In genomic region chr19:8526345-8527062, GRCh38 we compare ENCODE assay signal across 8 cellular contexts. TPM values are rescaled to one million over a fixed set of nuclear protein-coding genes. Genes with fewer than 3 reads are reported as not detected.
DNase-seq lines count a peak whose midpoint lies in the region; TF ChIP-seq lines count a peak whose summit lies in the region.

No MANE protein-coding gene starts in this region.

- H3K27me3 ChIP-seq in SJSA1 (replicated peaks) (no peaks in the 10 kb centered on the region), fibroblast of lung (ENCODE audit: control insufficient read depth, insufficient read depth, low read length) (no peaks in the 10 kb centered on the region), mucosa of rectum (ENCODE audit: control insufficient read depth in 2 of 2, insufficient read depth in 2 of 2, low read length in 2 of 2) (no peaks in the 10 kb centered on the region), uterus (no peaks in the 10 kb centered on the region)

- no peaks in the 10 kb centered on the region for H3K27me3 Mint-ChIP-seq in activated CD4-positive, alpha-beta T cell treated with anti-CD3 and anti-CD28 coated beads, Interleukin-2, amount 10 ng/mL, durations not matched to agents 24 days and 14 days
- H3K27me3 Mint-ChIP-seq in activated CD4-positive, alpha-beta T cell treated with anti-CD3 and anti-CD28 coated beads, Interleukin-2, amount 10 ng/mL, durations not matched to agents 7 days and 5 days = no peaks in the 10 kb centered on the region
- H3K27me3 Mint-ChIP-seq in activated T-cell treated with anti-CD3 and anti-CD28 coated beads, Interleukin-2, amount 50 U/mL, for 24 hours = no peaks in the 10 kb centered on the region

- H3K4me3 ChIP-seq in SJSA1 (peak overlapping the region; percentile 54), fibroblast of lung (replicated peaks in 1 of 4; ENCODE audit: control extremely low read depth in 1 of 4, insufficient read depth in 1 of 4, low read depth in 3 of 4, low read length in 4 of 4) (peak overlapping the region; percentile 70 to 83 (median 77)), mucosa of rectum (ENCODE audit: low read length in 2 of 2) (peak overlapping the region; percentile 74 to 79), uterus (peak overlapping the region; percentile 39 to 69)

- TF ChIP-seq CTCF in fibroblast of lung (conservative IDR thresholded peaks at IDR 0.05 in 1 of 2, IDR thresholded peaks at IDR 0.05 in 1 of 2; ENCODE audit: low read depth in 1 of 2, low read length in 2 of 2) (no peak), uterus (IDR thresholded peaks at IDR 0.05) (no peak)

- POLR2A ChIA-PET in activated CD4-positive, alpha-beta T cell treated with anti-CD3 and anti-CD28 coated beads, Interleukin-2, amount 10 ng/mL, durations not matched to agents 7 days and 5 days (lab: Charles Lee) = no interaction called here

- peak overlapping the region; percentile 22 for H3K27ac Mint-ChIP-seq in activated CD4-positive, alpha-beta T cell treated with anti-CD3 and anti-CD28 coated beads, Interleukin-2, amount 10 ng/mL, durations not matched to agents 24 days and 14 days
- H3K27ac Mint-ChIP-seq in activated CD4-positive, alpha-beta T cell treated with anti-CD3 and anti-CD28 coated beads, Interleukin-2, amount 10 ng/mL, durations not matched to agents 7 days and 5 days = no peak overlapping the region
- H3K27ac Mint-ChIP-seq in activated T-cell treated with anti-CD3 and anti-CD28 coated beads, Interleukin-2, amount 50 U/mL, for 24 hours = no peak overlapping the region

- peak overlapping the region; percentile 89 for H3K4me2 ChIP-seq in fibroblast of lung (ENCODE audit: extremely low read depth, insufficient read depth, low read length)

- peak; percentile 3 to 64 for TF ChIP-seq POLR2A in uterus (IDR thresholded peaks at IDR 0.05)

- H2AFZ ChIP-seq in fibroblast of lung (ENCODE audit: low read length) = peak overlapping the region; percentile 80

- no peaks in the 10 kb centered on the region for H3K9me3 ChIP-seq in SJSA1 (replicated peaks)
- H3K9me3 ChIP-seq in fibroblast of lung (ENCODE audit: control insufficient read depth, insufficient read depth, low read depth, low read length) = no peaks in the 10 kb centered on the region
- no peaks in the 10 kb centered on the region for H3K9me3 ChIP-seq in mucosa of rectum (ENCODE audit: control insufficient read depth in 2 of 2, low read length in 2 of 2)
- H3K9me3 ChIP-seq in uterus = no peaks in the 10 kb centered on the region

- CTCF ChIA-PET in activated CD4-positive, alpha-beta T cell treated with anti-CD3 and anti-CD28 coated beads, Interleukin-2, amount 10 ng/mL, durations not matched to agents 7 days and 5 days (lab: Charles Lee) = interaction anchor here (1.0 kb wide), 1 partner anchor 8 kb away, joined by 3 read pairs; no protein-coding TSS in a partner anchor

- no peak for DNase-seq in activated CD4-positive, alpha-beta T cell treated with anti-CD3 and anti-CD28 coated beads, Interleukin-2, amount 10 ng/mL, durations not matched to agents 24 days and 14 days
- no peak for DNase-seq in activated CD4-positive, alpha-beta T cell treated with anti-CD3 and anti-CD28 coated beads, Interleukin-2, amount 10 ng/mL, durations not matched to agents 7 days and 5 days
- DNase-seq in SJSA1 (ENCODE audit: low read depth in 1 of 2, low spot score in 2 of 2) (peak; percentile 93 to 96), fibroblast of lung (ENCODE audit: low read depth in 2 of 2) (peak; percentile 90), uterus (peak; percentile 92 to 94), NCI-H748 treated with DMSO at 0.1 percent for 48 hours (lab: John Stamatoyannopoulos, UW) (no peak)
- DNase-seq in activated T-cell treated with anti-CD3 and anti-CD28 coated beads, Interleukin-2, amount 50 U/mL, for 24 hours = no peak

- H3K36me3 Mint-ChIP-seq in activated CD4-positive, alpha-beta T cell treated with anti-CD3 and anti-CD28 coated beads, Interleukin-2, amount 10 ng/mL, durations not matched to agents 24 days and 14 days (ENCODE audit: low read depth) = peaks cover 46% of the 10 kb centered on the region
- peaks cover 55% of the 10 kb centered on the region for H3K36me3 Mint-ChIP-seq in activated CD4-positive, alpha-beta T cell treated with anti-CD3 and anti-CD28 coated beads, Interleukin-2, amount 10 ng/mL, durations not matched to agents 7 days and 5 days (ENCODE audit: low read depth)
- H3K36me3 Mint-ChIP-seq in activated T-cell treated with anti-CD3 and anti-CD28 coated beads, Interleukin-2, amount 50 U/mL, for 24 hours (ENCODE audit: low read depth) = peaks cover 34% of the 10 kb centered on the region

- no peak overlapping the region for H3K4me3 Mint-ChIP-seq in activated CD4-positive, alpha-beta T cell treated with anti-CD3 and anti-CD28 coated beads, Interleukin-2, amount 10 ng/mL, durations not matched to agents 24 days and 14 days
- H3K4me3 Mint-ChIP-seq in activated CD4-positive, alpha-beta T cell treated with anti-CD3 and anti-CD28 coated beads, Interleukin-2, amount 10 ng/mL, durations not matched to agents 7 days and 5 days = no peak overlapping the region
- H3K4me3 Mint-ChIP-seq in activated T-cell treated with anti-CD3 and anti-CD28 coated beads, Interleukin-2, amount 50 U/mL, for 24 hours = no peak overlapping the region

- H3K36me3 ChIP-seq in SJSA1 (no peaks in the 10 kb centered on the region), fibroblast of lung (ENCODE audit: control insufficient read depth, insufficient read depth, low read length) (no peaks in the 10 kb centered on the region), mucosa of rectum (ENCODE audit: control insufficient read depth in 2 of 2, insufficient read depth in 2 of 2, low read length in 2 of 2) (peaks cover 0 to 20% of the 10 kb centered on the region in 2 donors), uterus (no peaks in the 10 kb centered on the region)

- peaks cover 6% of the 10 kb centered on the region for H3K4me1 Mint-ChIP-seq in activated CD4-positive, alpha-beta T cell treated with anti-CD3 and anti-CD28 coated beads, Interleukin-2, amount 10 ng/mL, durations not matched to agents 24 days and 14 days
- peaks cover 3% of the 10 kb centered on the region for H3K4me1 Mint-ChIP-seq in activated CD4-positive, alpha-beta T cell treated with anti-CD3 and anti-CD28 coated beads, Interleukin-2, amount 10 ng/mL, durations not matched to agents 7 days and 5 days
- peaks cover 7% of the 10 kb centered on the region for H3K4me1 Mint-ChIP-seq in activated T-cell treated with anti-CD3 and anti-CD28 coated beads, Interleukin-2, amount 50 U/mL, for 24 hours (ENCODE audit: low read depth)

- H3K79me2 ChIP-seq in fibroblast of lung (ENCODE audit: control insufficient read depth, insufficient read depth, low read length) = no peaks in the 10 kb centered on the region

- peak overlapping the region; percentile 85 for H3K27ac ChIP-seq in SJSA1
- H3K27ac ChIP-seq in fibroblast of lung (ENCODE audit: insufficient read depth, low read length) = peak overlapping the region; percentile 82
- H3K27ac ChIP-seq in mucosa of rectum (ENCODE audit: low read depth in 2 of 2, low read length in 2 of 2) = peak overlapping the region; percentile 87 to 90
- H3K27ac ChIP-seq in uterus = peak overlapping the region; percentile 92 to 96

- intact Hi-C loops in activated CD4-positive, alpha-beta T cell treated with anti-CD3 and anti-CD28 coated beads, Interleukin-2, amount 10 ng/mL, durations not matched to agents 24 days and 14 days (cut with micrococcal nuclease) = no loop called here
- intact Hi-C loops in uterus (cut with DNase I; ENCODE audit: low total_unique reads) = no loop called here

- H3K4me1 ChIP-seq in SJSA1 (replicated peaks) = peaks cover 12% of the 10 kb centered on the region
- H3K4me1 ChIP-seq in fibroblast of lung (ENCODE audit: control insufficient read depth, extremely low read depth, insufficient read depth, low read length) = peaks cover 2% of the 10 kb centered on the region
- peaks cover 11% of the 10 kb centered on the region in 2 donors for H3K4me1 ChIP-seq in mucosa of rectum (ENCODE audit: control insufficient read depth in 2 of 2, insufficient read depth in 2 of 2, low read length in 2 of 2)
- H3K4me1 ChIP-seq in uterus = no peaks in the 10 kb centered on the region

- no peaks in the 10 kb centered on the region for H3K9me3 Mint-ChIP-seq in activated CD4-positive, alpha-beta T cell treated with anti-CD3 and anti-CD28 coated beads, Interleukin-2, amount 10 ng/mL, durations not matched to agents 24 days and 14 days
- H3K9me3 Mint-ChIP-seq in activated CD4-positive, alpha-beta T cell treated with anti-CD3 and anti-CD28 coated beads, Interleukin-2, amount 10 ng/mL, durations not matched to agents 7 days and 5 days = no peaks in the 10 kb centered on the region
- no peaks in the 10 kb centered on the region for H3K9me3 Mint-ChIP-seq in activated T-cell treated with anti-CD3 and anti-CD28 coated beads, Interleukin-2, amount 50 U/mL, for 24 hours

- H4K20me1 ChIP-seq in fibroblast of lung (ENCODE audit: control insufficient read depth, extremely low read depth, insufficient read depth, low read length) = no peaks in the 10 kb centered on the region

- H3K9ac ChIP-seq in fibroblast of lung (ENCODE audit: insufficient read depth, low read length) = peak overlapping the region; percentile 72
- H3K9ac ChIP-seq in mucosa of rectum (ENCODE audit: low read depth in 1 of 2, low read length in 2 of 2) = peak overlapping the region; percentile 63 to 92

RNA-seq across cellular contexts. Expression of gene ZNF414, which starts 12.5 kb away (rescaled TPM):
- 18.1 and 25.6 TPM in 2 replicates for total RNA-seq in activated CD4-positive, alpha-beta T cell treated with anti-CD3 and anti-CD28 coated beads, Interleukin-2, amount 10 ng/mL, durations not matched to agents 24 days and 14 days
- total RNA-seq in activated CD4-positive, alpha-beta T cell treated with anti-CD3 and anti-CD28 coated beads, Interleukin-2, amount 10 ng/mL, durations not matched to agents 7 days and 5 days = 10 to 100 TPM; 46.8 to 47.3 TPM
- 0.25 and 5.4 TPM in 2 replicates for total RNA-seq in SJSA1 (2014; rRNA removed; shearing (Covaris generic))
- total RNA-seq in fibroblast of lung = 2.8 and 4.0 TPM in 2 replicates
- 2.9 and 3.4 TPM in 2 replicates for polyA plus RNA-seq in fibroblast of lung
- polyA plus RNA-seq in fibroblast of lung (2012) = 24.1 and 30.1 TPM in 2 replicates
- polyA minus RNA-seq in fibroblast of lung (ENCODE audit: low replicate concordance) = 4.7 and 8.1 TPM in 2 replicates
- 100 to 1,000 TPM in 1 of 4 donors, 10 to 100 TPM in 3; 11.6 to 275 (median 24.4) TPM for total RNA-seq in uterus

RNA-seq across cellular contexts. Expression of gene PRAM1, which starts 24.1 kb away (rescaled TPM):
- total RNA-seq in activated CD4-positive, alpha-beta T cell treated with anti-CD3 and anti-CD28 coated beads, Interleukin-2, amount 10 ng/mL, durations not matched to agents 24 days and 14 days = 0.33 and 0.38 TPM in 2 replicates
- 1 to 10 TPM; 3.8 to 6.7 TPM for total RNA-seq in activated CD4-positive, alpha-beta T cell treated with anti-CD3 and anti-CD28 coated beads, Interleukin-2, amount 10 ng/mL, durations not matched to agents 7 days and 5 days
- total RNA-seq in SJSA1 (2014; rRNA removed; shearing (Covaris generic)) = not detected in 2 replicates
- not detected in 2 replicates for total RNA-seq in fibroblast of lung
- not detected in 2 replicates for polyA plus RNA-seq in fibroblast of lung
- not detected in 2 replicates for polyA plus RNA-seq in fibroblast of lung (2012)
- polyA minus RNA-seq in fibroblast of lung (ENCODE audit: low replicate concordance) = not detected in 2 replicates
- total RNA-seq in uterus = 1 to 10 TPM in 1 of 4 donors, under 1 TPM in 1, not detected in 2; 0.97 to 3.0 TPM

RNA-seq across cellular contexts. Expression of gene MYO1F, which starts 50.7 kb away (rescaled TPM):
- 33.0 and 37.9 TPM in 2 replicates for total RNA-seq in activated CD4-positive, alpha-beta T cell treated with anti-CD3 and anti-CD28 coated beads, Interleukin-2, amount 10 ng/mL, durations not matched to agents 24 days and 14 days
- 100 to 1,000 TPM; 359 to 366 TPM for total RNA-seq in activated CD4-positive, alpha-beta T cell treated with anti-CD3 and anti-CD28 coated beads, Interleukin-2, amount 10 ng/mL, durations not matched to agents 7 days and 5 days
- total RNA-seq in SJSA1 (2014; rRNA removed; shearing (Covaris generic)) = 0.37 and 0.94 TPM in 2 replicates
- total RNA-seq in fibroblast of lung = under 0.01 and 0.17 TPM in 2 replicates
- polyA plus RNA-seq in fibroblast of lung = 0.03 and 0.08 TPM in 2 replicates
- 0.67 and 0.83 TPM in 2 replicates for polyA plus RNA-seq in fibroblast of lung (2012)
- 1.5 TPM in 1 of 2 replicates, not detected in the other for polyA minus RNA-seq in fibroblast of lung (ENCODE audit: low replicate concordance)
- 10 to 100 TPM in 1 of 4 donors, 1 to 10 TPM in 3; 4.1 to 45.9 (median 7.5) TPM for total RNA-seq in uterus

Comparison
In these comparisons a context has a peak if more than half of its experiments do, and no peak if none do; other contexts are left out.
1. DNase-seq: peak in SJSA1 (2 of 2), fibroblast of lung (2 of 2) and uterus (2 of 2); none in activated CD4-positive, alpha-beta T cell treated with anti-CD3 and anti-CD28 coated beads, Interleukin-2, amount 10 ng/mL, durations not matched to agents 24 days and 14 days (single experiment), activated CD4-positive, alpha-beta T cell treated with anti-CD3 and anti-CD28 coated beads, Interleukin-2, amount 10 ng/mL, durations not matched to agents 7 days and 5 days (single experiment), NCI-H748 treated with DMSO at 0.1 percent for 48 hours (single experiment) and activated T-cell treated with anti-CD3 and anti-CD28 coated beads, Interleukin-2, amount 50 U/mL, for 24 hours (single experiment).
2. Peak in every context shown above with its lines, with median percentiles within 50 percentile points of each other: H3K27ac ChIP-seq and H3K4me3 ChIP-seq.